ENCODE assay signal across 23 cellular contexts in the genomic region with DNA sequence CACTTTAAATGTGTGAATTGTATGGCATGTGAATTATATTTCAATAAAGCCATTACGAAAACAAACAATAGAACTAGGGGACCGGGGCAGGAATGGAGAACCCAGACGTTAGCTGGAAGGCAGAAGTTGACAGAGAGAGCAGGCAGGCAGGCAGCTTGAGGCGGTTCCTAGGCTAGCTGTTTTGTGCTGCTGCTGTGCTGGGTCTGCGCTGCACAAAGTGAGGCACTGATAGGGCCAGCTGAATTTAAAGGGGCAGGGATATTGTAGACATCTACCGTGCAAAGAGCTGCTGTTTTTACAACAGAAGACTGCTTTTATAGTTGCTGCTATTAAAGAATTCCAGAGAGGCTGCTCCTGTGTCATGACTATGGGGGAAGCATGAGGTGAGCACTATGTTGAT. TPM values are rescaled to one million over a fixed set of nuclear protein-coding genes. Genes with fewer than 3 reads are reported as not detected.
DNase-seq lines count a peak whose midpoint lies in the region; ATAC-seq, FAIRE-seq and TF ChIP-seq lines count a peak whose summit lies in the region.
"Had no signal": no experiment of that assay in that cellular context is flagged by ENCODE, and none has a peak within 500 bp of the region (broad histone marks: within the 10 kb centered on the region; RNA-seq: fewer than 3 reads in every experiment).

No MANE protein-coding gene starts in this region.

- H3K4me2 ChIP-seq in neuronal stem cell (ENCODE audit: insufficient read depth, low read length, poor library complexity, severe bottlenecking), result no peak overlapping the region

- no peak overlapping the region for H3K14ac ChIP-seq in neuronal stem cell (ENCODE audit: low read length)

- no peaks in the 10 kb centered on the region for H3K4me1 Mint-ChIP-seq in activated CD8-positive, alpha-beta T cell treated with anti-CD3 and anti-CD28 coated beads for 36 hours (ENCODE audit: low read depth)
- H3K4me1 Mint-ChIP-seq: CD4-positive, CD25-positive, alpha-beta regulatory T cell had no signal

- H2BK120ac ChIP-seq in neuronal stem cell (ENCODE audit: low read depth, low read length), result no peak overlapping the region

- WGBS in neuronal stem cell (ENCODE audit: extremely low coverage in 2 of 2, insufficient read length in 2 of 2, insufficient replicate concordance in 1 of 2), 2 donors, result no CpG with 5 or more reads among the region's 6 CpGs
- 57 to 84% (median 80%) methylated on average over 6 of the region's 6 CpGs for WGBS in small intestine, 3 donors

- H3K27ac ChIP-seq in HEK293 (ENCODE audit: extremely low read depth, low read depth, low read length) (no peak overlapping the region), neuronal stem cell (replicated peaks; ENCODE audit: low read length) (no peak overlapping the region), small intestine (ENCODE audit: low read depth in 1 of 2, low read length in 1 of 2) (no peak overlapping the region)
- H3K27ac ChIP-seq: HL-60 had no signal

- H3K79me1 ChIP-seq in neuronal stem cell (ENCODE audit: low read depth, low read length), result no peaks in the 10 kb centered on the region

- H3K36me3 ChIP-seq in HEK293 (ENCODE audit: control insufficient read depth in 2 of 2, insufficient read depth in 1 of 2, low read length in 2 of 2), result no peaks in the 10 kb centered on the region
- H3K36me3 ChIP-seq in neuronal stem cell (replicated peaks in 1 of 2; ENCODE audit: control insufficient read depth in 2 of 2, insufficient read depth in 2 of 2, low read length in 2 of 2), result no peaks in the 10 kb centered on the region
- H3K36me3 ChIP-seq in small intestine (ENCODE audit: control insufficient read depth in 2 of 2, insufficient read depth in 2 of 2, low read length in 2 of 2), result no peaks in the 10 kb centered on the region
- H3K36me3 ChIP-seq: BE2C had no signal

- no peak overlapping the region for H4K91ac ChIP-seq in neuronal stem cell (ENCODE audit: low read depth, low read length, poor library complexity)

- H2BK12ac ChIP-seq in neuronal stem cell (ENCODE audit: low read length), result no peak overlapping the region

- no peak overlapping the region for H3K18ac ChIP-seq in neuronal stem cell (ENCODE audit: low read length)

- peaks cover 0 to 36% (median 0%) of the 10 kb centered on the region in 3 experiments for H3K27me3 ChIP-seq in neuronal stem cell (ENCODE audit: control insufficient read depth in 3 of 3, insufficient read depth in 3 of 3, low read depth in 1 of 3, low read length in 3 of 3)
- H3K27me3 ChIP-seq in small intestine (ENCODE audit: control insufficient read depth in 2 of 2, insufficient read depth in 2 of 2, low read length in 2 of 2), result no peaks in the 10 kb centered on the region
- H3K27me3 ChIP-seq: BE2C had no signal

- FAIRE-seq in small intestine (lab: Jason Lieb, UNC), result no peak
- FAIRE-seq: A204.1, D721Med, G401.6, GM12891, K562 had no signal

- CTCF ChIA-PET in HEK293 (lab: Yijun Ruan, JAX), result interaction anchor here (0.6 kb wide), 1 partner anchor 72 kb away, joined by 4 read pairs; no protein-coding TSS in a partner anchor
- CTCF ChIA-PET in activated CD8-positive, alpha-beta T cell treated with anti-CD3 and anti-CD28 coated beads for 36 hours (lab: Charles Lee), result no interaction called here

- no peak overlapping the region for H3K27ac Mint-ChIP-seq in activated CD8-positive, alpha-beta T cell treated with anti-CD3 and anti-CD28 coated beads for 36 hours
- H3K27ac Mint-ChIP-seq: CD4-positive, CD25-positive, alpha-beta regulatory T cell; H9; HFFc6 had no signal

- no peak overlapping the region for H2BK15ac ChIP-seq in neuronal stem cell (ENCODE audit: low read length)

- POLR2A ChIA-PET in HEK293 (lab: Yijun Ruan, JAX), result no interaction called here
- POLR2A ChIA-PET in activated CD8-positive, alpha-beta T cell treated with anti-CD3 and anti-CD28 coated beads for 36 hours (lab: Charles Lee), result no interaction called here

- H3K36me3 Mint-ChIP-seq in activated CD8-positive, alpha-beta T cell treated with anti-CD3 and anti-CD28 coated beads for 36 hours (ENCODE audit: low read depth), result no peaks in the 10 kb centered on the region
- H3K36me3 Mint-ChIP-seq: CD4-positive, CD25-positive, alpha-beta regulatory T cell had no signal

- H2AK5ac ChIP-seq in neuronal stem cell (ENCODE audit: low read depth, low read length), result no peak overlapping the region

- H3K9me3 Mint-ChIP-seq in activated CD8-positive, alpha-beta T cell treated with anti-CD3 and anti-CD28 coated beads for 36 hours, result no peaks in the 10 kb centered on the region
- H3K9me3 Mint-ChIP-seq: H9, HFFc6 had no signal

- TF ChIP-seq CTCF in HEK293 (tag by site-specific recombination; IDR thresholded peaks at IDR 0.05), result no peak
- TF ChIP-seq CTCF in activated CD8-positive, alpha-beta T cell treated with anti-CD3 and anti-CD28 coated beads for 36 hours (IDR thresholded peaks at IDR 0.05), result no peak

- H3K4me1 ChIP-seq in HEK293 (ENCODE audit: control insufficient read depth, insufficient read depth, low read length) (peaks cover 11% of the 10 kb centered on the region), neuronal stem cell (ENCODE audit: control insufficient read depth in 2 of 2, insufficient read depth in 1 of 2, low read depth in 1 of 2, low read length in 2 of 2) (no peaks in the 10 kb centered on the region), small intestine (ENCODE audit: control insufficient read depth in 2 of 2, insufficient read depth in 1 of 2, low read depth in 1 of 2, low read length in 1 of 2) (peaks cover 0 to 2% of the 10 kb centered on the region in 2 donors)

- DNase-seq in NCI-H69 (lab: John Stamatoyannopoulos, UW) (peak; percentile 11), left colon (no peak), neuronal stem cell (ENCODE audit: low spot score) (no peak), small intestine (no peak)
- no peak for DNase-seq in activated CD8-positive, alpha-beta T cell treated with anti-CD3 and anti-CD28 coated beads for 36 hours
- DNase-seq: ACHN; BE2C; C1 segment of cervical spinal cord; Caco-2; CD4-positive, CD25-positive, alpha-beta regulatory T cell; GOT3; H9; HFFc6; IMR-90 had no signal

- H4K8ac ChIP-seq in neuronal stem cell (ENCODE audit: low read depth, low read length), result no peak overlapping the region

- no peak overlapping the region for H3K9ac ChIP-seq in neuronal stem cell (ENCODE audit: low read depth, low read length, poor library complexity)

- H3K23ac ChIP-seq in neuronal stem cell (ENCODE audit: low read depth, low read length, poor library complexity), result no peak overlapping the region

- H3K9me3 ChIP-seq in HEK293 (ENCODE audit: control insufficient read depth, insufficient read depth, low read depth, low read length) (no peaks in the 10 kb centered on the region), neuronal stem cell (replicated peaks in 1 of 2; ENCODE audit: control insufficient read depth in 2 of 2, insufficient read depth in 1 of 2, low read depth in 1 of 2, low read length in 2 of 2) (peaks cover 0 to 2% of the 10 kb centered on the region in 2 donors), small intestine (ENCODE audit: control insufficient read depth, low read depth) (no peaks in the 10 kb centered on the region)
- H3K9me3 ChIP-seq: BE2C, Caco-2 had no signal

- H3K27me3 Mint-ChIP-seq in activated CD8-positive, alpha-beta T cell treated with anti-CD3 and anti-CD28 coated beads for 36 hours, result peaks cover 6% of the 10 kb centered on the region

- intact Hi-C loops in left colon (cut with DNase I, micrococcal nuclease), result no loop called here
- intact Hi-C loops in activated CD8-positive, alpha-beta T cell treated with anti-CD3 and anti-CD28 coated beads for 36 hours (cut with micrococcal nuclease), result no loop called here

- peak; percentile 76 for ATAC-seq in left colon
- ATAC-seq in GM18868 (IDR thresholded peaks at IDR 0.05; ENCODE audit: unreplicated experiment), result no peak
- ATAC-seq in HG03196 (IDR thresholded peaks at IDR 0.05; ENCODE audit: unreplicated experiment), result no peak
- no peak for ATAC-seq in activated CD8-positive, alpha-beta T cell treated with anti-CD3 and anti-CD28 coated beads for 36 hours
- ATAC-seq: K562 had no signal

- peak overlapping the region; percentile 66 for H2AFZ ChIP-seq in neuronal stem cell (ENCODE audit: low read length)

- no peak overlapping the region for H3K4me3 Mint-ChIP-seq in activated CD8-positive, alpha-beta T cell treated with anti-CD3 and anti-CD28 coated beads for 36 hours
- H3K4me3 Mint-ChIP-seq: CD4-positive, CD25-positive, alpha-beta regulatory T cell; H9; HFFc6 had no signal

- H3K4me3 ChIP-seq in HEK293 (ENCODE audit: low read depth, low read length) (no peak overlapping the region), neuronal stem cell (ENCODE audit: low read length in 2 of 2) (no peak overlapping the region), small intestine (ENCODE audit: low read depth in 1 of 2, low read length in 2 of 2) (no peak overlapping the region)
- H3K4me3 ChIP-seq: K562 had no signal

- H2BK5ac ChIP-seq in neuronal stem cell (ENCODE audit: low read length), result no peak overlapping the region

- no peak overlapping the region for H3K4ac ChIP-seq in neuronal stem cell (ENCODE audit: low read length)

TF ChIP-seq in HEK293, 187 proteins besides CTCF, POLR2A, EP300 and RAD21:
- TF ChIP-seq ZFP69B (tag by site-specific recombination; IDR thresholded peaks at IDR 0.05), result peak; percentile 30; the same call in 1 of the 2 replicates
- TF ChIP-seq ZNF335 (tag by site-specific recombination; conservative IDR thresholded peaks at IDR 0.05), result peak; percentile 87
- TF ChIP-seq FEZF1 (tag by site-specific recombination; IDR thresholded peaks at IDR 0.05), result 0 out of 2 replicates have a peak, but pooled peaks have one; percentile 10
- TF ChIP-seq ZBTB1 (tag by site-specific recombination; IDR thresholded peaks at IDR 0.05), result no peak
- TF ChIP-seq, protein P1, sequence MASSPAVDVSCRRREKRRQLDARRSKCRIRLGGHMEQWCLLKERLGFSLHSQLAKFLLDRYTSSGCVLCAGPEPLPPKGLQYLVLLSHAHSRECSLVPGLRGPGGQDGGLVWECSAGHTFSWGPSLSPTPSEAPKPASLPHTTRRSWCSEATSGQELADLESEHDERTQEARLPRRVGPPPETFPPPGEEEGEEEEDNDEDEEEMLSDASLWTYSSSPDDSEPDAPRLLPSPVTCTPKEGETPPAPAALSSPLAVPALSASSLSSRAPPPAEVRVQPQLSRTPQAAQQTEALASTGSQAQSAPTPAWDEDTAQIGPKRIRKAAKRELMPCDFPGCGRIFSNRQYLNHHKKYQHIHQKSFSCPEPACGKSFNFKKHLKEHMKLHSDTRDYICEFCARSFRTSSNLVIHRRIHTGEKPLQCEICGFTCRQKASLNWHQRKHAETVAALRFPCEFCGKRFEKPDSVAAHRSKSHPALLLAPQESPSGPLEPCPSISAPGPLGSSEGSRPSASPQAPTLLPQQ (tag by site-specific recombination; IDR thresholded peaks at IDR 0.05), result peak; percentile 77
- peak; percentile 33; the same call in 1 of the 2 replicates for TF ChIP-seq TRIM28 (IDR thresholded peaks at IDR 0.05; ENCODE audit: borderline replicate concordance, low read length)
- TF ChIP-seq HOXA7 (CRISPR knock-in tag; IDR thresholded peaks at IDR 0.05; ENCODE audit: borderline replicate concordance), result no peak
TF ChIP-seq in HEK293: peak in this region for 5.

RNA-seq across cellular contexts. Expression of a gene that starts 21.6 kb away (rescaled TPM):
- 100 to 1,000 TPM in 1 of 2 donors, 10 to 100 TPM in 1; 84.1 to 170 TPM for total RNA-seq in left colon
- 24.7 TPM for polyA plus RNA-seq in neuronal stem cell (2013, experiment 1 of 2)
- 25.0 TPM for polyA plus RNA-seq in neuronal stem cell (2013, experiment 2 of 2)
- polyA plus RNA-seq in small intestine, result 10 to 100 TPM in 2 of 3 donors, 1 to 10 TPM in 1; 7.1 to 35.4 (median 26.2) TPM
- 10 to 100 TPM; 12.2 to 12.8 TPM for total RNA-seq in activated CD8-positive, alpha-beta T cell treated with anti-CD3 and anti-CD28 coated beads for 36 hours

Comparison
In these comparisons a context has a peak if more than half of its experiments do, and no peak if none do; other contexts are left out.
1. RNA of a gene that starts 21.6 kb away (total RNA-seq): 84.1 to 170 TPM in left colon; 12.2 to 12.8 TPM in activated CD8-positive, alpha-beta T cell treated with anti-CD3 and anti-CD28 coated beads for 36 hours; every median in the first group is over 4 times any median in the second.